22 cellular contexts compared by ENCODE assay signal in genomic region chr7:152858761-152859160, GRCh38.
DNase-seq lines count a peak whose midpoint lies in the region; ATAC-seq, FAIRE-seq and TF ChIP-seq lines count a peak whose summit lies in the region.
"Had no signal": no experiment of that assay in that cellular context is flagged by ENCODE, and none has a peak within 500 bp of the region (broad histone marks: within the 10 kb centered on the region; RNA-seq: fewer than 3 reads in every experiment).

No MANE protein-coding gene starts in this region.

- no peak overlapping the region for H2AFZ ChIP-seq in H1 (ENCODE audit: low read length)

- no peak for TF ChIP-seq RAD21 in H1 (IDR thresholded peaks at IDR 0.05 in 1 of 2, conservative IDR thresholded peaks at IDR 0.05 in 1 of 2; ENCODE audit: low read depth in 2 of 2, low read length in 2 of 2)

- H3K9me3 Mint-ChIP-seq in activated CD8-positive, alpha-beta memory T cell treated with anti-CD3 and anti-CD28 coated beads, Interleukin-2, amount 10 ng/mL, durations not matched to agents 7 days and 5 days (ENCODE audit: low read depth): no peaks in the 10 kb centered on the region
- H3K9me3 Mint-ChIP-seq in stimulated activated naive CD8-positive, alpha-beta T cell treated with anti-CD3 and anti-CD28 coated beads, Interleukin-15, Interleukin-2, amounts not matched to agents 100 ng/mL and 50 ng/mL, for 24 hours: no peaks in the 10 kb centered on the region
- H3K9me3 Mint-ChIP-seq in activated T-helper 2 cell treated with anti-CD3 and anti-CD28 coated beads, Interferon-gamma antibody, Interleukin-2, Interleukin-4, amounts not matched to agents 10 μg/mL and 5 μg/mL and 100 μg/mL, durations not matched to agents 14 hours and 24 hours and 36 hours: no peaks in the 10 kb centered on the region

- H3K23me2 ChIP-seq in H1 (ENCODE audit: low read depth, low read length): no peaks in the 10 kb centered on the region

- H3K14ac ChIP-seq in H1 (ENCODE audit: insufficient read length): no peak overlapping the region

- CTCF ChIA-PET in activated CD8-positive, alpha-beta memory T cell treated with anti-CD3 and anti-CD28 coated beads, Interleukin-2, amount 10 ng/mL, durations not matched to agents 7 days and 5 days (lab: Charles Lee): no interaction called here
- CTCF ChIA-PET in H1 (lab: Charles Lee; ENCODE audit: partially characterized antibody): interaction anchor here (0.6 to 2.9 kb wide), 6 partner anchors 8 to 976 kb away, joined by 3 to 22 read pairs (median 14); no protein-coding TSS in a partner anchor

- 0 out of 2 replicates have a peak overlapping the region, but pooled peaks have one; percentile 28 for H2BK5ac ChIP-seq in H1 (ENCODE audit: low read depth, low read length)

- H3K36me3 ChIP-seq in H1 (ENCODE audit: control insufficient read depth in 2 of 4, insufficient read depth in 4 of 4, low read length in 3 of 4): peaks cover 0 to 13% (median 4%) of the 10 kb centered on the region in 4 experiments; a peak in 5 of 8 replicates

- H4K20me1 ChIP-seq in H1 (replicated peaks in 1 of 2; ENCODE audit: control insufficient read depth in 1 of 2, insufficient read depth in 2 of 2, low read length in 2 of 2): no peaks in the 10 kb centered on the region

- H2BK120ac ChIP-seq in H1 (replicated peaks; ENCODE audit: low read depth, low read length): no peak overlapping the region

- H3K27ac Mint-ChIP-seq in activated CD8-positive, alpha-beta memory T cell treated with anti-CD3 and anti-CD28 coated beads, Interleukin-2, amount 10 ng/mL, durations not matched to agents 7 days and 5 days: no peak overlapping the region
- H3K27ac Mint-ChIP-seq in stimulated activated naive CD8-positive, alpha-beta T cell treated with anti-CD3 and anti-CD28 coated beads, Interleukin-15, Interleukin-2, amounts not matched to agents 100 ng/mL and 50 ng/mL, for 24 hours: peak overlapping the region; percentile 0
- H3K27ac Mint-ChIP-seq in activated T-helper 2 cell treated with anti-CD3 and anti-CD28 coated beads, Interferon-gamma antibody, Interleukin-2, Interleukin-4, amounts not matched to agents 10 μg/mL and 5 μg/mL and 100 μg/mL, durations not matched to agents 14 hours and 24 hours and 36 hours: no peak overlapping the region

- H3K4ac ChIP-seq in H1 (replicated peaks; ENCODE audit: insufficient read length, low read depth, low read length): no peak overlapping the region

- H3K79me1 ChIP-seq in H1 (ENCODE audit: low read depth, low read length): no peaks in the 10 kb centered on the region

- FAIRE-seq in H1 (lab: Jason Lieb, UNC): no peak
- FAIRE-seq: A204.1, GM12891, GM18507 had no signal

- H2BK12ac ChIP-seq in H1 (ENCODE audit: low read depth, low read length): no peak overlapping the region

- no peak overlapping the region for H3K23ac ChIP-seq in H1 (ENCODE audit: insufficient read length)

- H4K8ac ChIP-seq in H1 (ENCODE audit: extremely low read depth, insufficient read depth, low read length): no peak overlapping the region

- peaks cover 0 to 2% (median 0%) of the 10 kb centered on the region in 4 experiments; a peak in 1 of 7 replicates for H3K4me1 ChIP-seq in H1 (replicated peaks in 1 of 4; ENCODE audit: control insufficient read depth in 3 of 4, insufficient read depth in 4 of 4, low read length in 3 of 4)
- H3K4me1 ChIP-seq in right cardiac atrium (ENCODE audit: control insufficient read depth, insufficient read depth, low read length): no peaks in the 10 kb centered on the region

- no peak overlapping the region for H4K5ac ChIP-seq in H1 (ENCODE audit: insufficient read length, low read depth, low read length)

- peak; percentile 19 for DNase-seq in activated CD8-positive, alpha-beta memory T cell treated with anti-CD3 and anti-CD28 coated beads for 24 hours
- DNase-seq in activated CD8-positive, alpha-beta memory T cell treated with anti-CD3 and anti-CD28 coated beads, Interleukin-2, amount 10 ng/mL, durations not matched to agents 7 days and 5 days: no peak
- DNase-seq in stimulated activated naive CD8-positive, alpha-beta T cell treated with anti-CD3 and anti-CD28 coated beads, Interleukin-15, Interleukin-2, amounts not matched to agents 100 U/mL and 50 U/mL, for 24 hours: no peak
- DNase-seq in H1 (ENCODE audit: low read depth in 1 of 2, low spot score in 2 of 2) (peak in 1 of 2 experiments; percentile 22), Right ventricle myocardium inferior (ENCODE audit: missing footprints) (no peak), right cardiac atrium (no peak)
- no peak for DNase-seq in activated T-helper 2 cell treated with anti-CD3 and anti-CD28 coated beads, Interferon-gamma antibody, Interleukin-2, Interleukin-4, amounts not matched to agents 10 μg/mL and 5 μg/mL and 100 μg/mL, durations not matched to agents 14 hours and 24 hours and 36 hours (ENCODE audit: low spot score)
- DNase-seq: C1 segment of cervical spinal cord; Calu3; CD4-positive, alpha-beta memory T cell; COR-L47; DMS53; DMS79 treated with DMSO at 0.1 percent for 48 hours; GF-D8; GOT3; H7; HCEC 1CT had no signal

- H3K79me2 ChIP-seq in H1 (ENCODE audit: control insufficient read depth in 1 of 2, insufficient read depth in 2 of 2, low read length in 2 of 2): no peaks in the 10 kb centered on the region

- H3K56ac ChIP-seq in H1 (replicated peaks; ENCODE audit: insufficient read length, low read depth, low read length): no peak overlapping the region

- no peak overlapping the region for H2BK20ac ChIP-seq in H1 (ENCODE audit: low read length)

- intact Hi-C loops in activated T-helper 2 cell treated with anti-CD3 and anti-CD28 coated beads, Interferon-gamma antibody, Interleukin-2, Interleukin-4, amounts not matched to agents 10 μg/mL and 5 μg/mL and 100 μg/mL, durations not matched to agents 14 hours and 24 hours and 36 hours (cut with micrococcal nuclease): no loop called here
- intact Hi-C loops in Right ventricle myocardium inferior (cut with DNase I): no loop called here
- intact Hi-C loops in right cardiac atrium (cut with DNase I): no loop called here

- no peaks in the 10 kb centered on the region for H3K4me1 Mint-ChIP-seq in activated CD8-positive, alpha-beta memory T cell treated with anti-CD3 and anti-CD28 coated beads, Interleukin-2, amount 10 ng/mL, durations not matched to agents 7 days and 5 days
- H3K4me1 Mint-ChIP-seq in stimulated activated naive CD8-positive, alpha-beta T cell treated with anti-CD3 and anti-CD28 coated beads, Interleukin-15, Interleukin-2, amounts not matched to agents 100 ng/mL and 50 ng/mL, for 24 hours (ENCODE audit: low read depth): no peaks in the 10 kb centered on the region
- H3K4me1 Mint-ChIP-seq in activated T-helper 2 cell treated with anti-CD3 and anti-CD28 coated beads, Interferon-gamma antibody, Interleukin-2, Interleukin-4, amounts not matched to agents 10 μg/mL and 5 μg/mL and 100 μg/mL, durations not matched to agents 14 hours and 24 hours and 36 hours (ENCODE audit: low read depth): peaks cover 2% of the 10 kb centered on the region
- H3K4me1 Mint-ChIP-seq: CD4-positive, alpha-beta memory T cell had no signal

- 93% methylated on average over 9 of the region's 10 CpGs; no CpG with 5 or more reads in 1 of the 2 experiments for WGBS in H1 (ENCODE audit: extremely low coverage in 1 of 2, insufficient coverage in 1 of 2, insufficient read length in 1 of 2, insufficient replicate concordance in 2 of 2, low coverage in 1 of 2, low lambda C conversion rate in 2 of 2, missing lambda C conversion rate in 1 of 2), 2 experiments
- 95% methylated on average over 10 of the region's 10 CpGs for WGBS in right cardiac atrium

- H3K9me3 ChIP-seq in H1 (ENCODE audit: insufficient read depth in 2 of 2, low read depth in 1 of 2, low read length in 1 of 2) (no peaks in the 10 kb centered on the region; a peak in 1 of 4 replicates), right cardiac atrium (ENCODE audit: control insufficient read depth, low read length) (no peaks in the 10 kb centered on the region)

- H2BK15ac ChIP-seq in H1 (ENCODE audit: low read length): no peak overlapping the region

- H3K18ac ChIP-seq in H1 (ENCODE audit: extremely low read depth, low read length): no peak overlapping the region

- H3K27me3 Mint-ChIP-seq in activated CD8-positive, alpha-beta memory T cell treated with anti-CD3 and anti-CD28 coated beads, Interleukin-2, amount 10 ng/mL, durations not matched to agents 7 days and 5 days: no peaks in the 10 kb centered on the region
- no peaks in the 10 kb centered on the region for H3K27me3 Mint-ChIP-seq in stimulated activated naive CD8-positive, alpha-beta T cell treated with anti-CD3 and anti-CD28 coated beads, Interleukin-15, Interleukin-2, amounts not matched to agents 100 ng/mL and 50 ng/mL, for 24 hours
- H3K27me3 Mint-ChIP-seq in activated T-helper 2 cell treated with anti-CD3 and anti-CD28 coated beads, Interferon-gamma antibody, Interleukin-2, Interleukin-4, amounts not matched to agents 10 μg/mL and 5 μg/mL and 100 μg/mL, durations not matched to agents 14 hours and 24 hours and 36 hours (ENCODE audit: low read depth): no peaks in the 10 kb centered on the region
- H3K27me3 Mint-ChIP-seq: CD4-positive, alpha-beta memory T cell had no signal

- ATAC-seq in activated CD8-positive, alpha-beta memory T cell treated with anti-CD3 and anti-CD28 coated beads, Interleukin-2, amount 10 ng/mL, durations not matched to agents 7 days and 5 days: no peak
- ATAC-seq in stimulated activated naive CD8-positive, alpha-beta T cell treated with anti-CD3 and anti-CD28 coated beads, Interleukin-15, Interleukin-2, amounts not matched to agents 100 U/mL and 50 U/mL, for 24 hours: no peak
- ATAC-seq in Right ventricle myocardium inferior (no peak), right cardiac atrium (no peak)

- TF ChIP-seq CTCF in H1 (IDR thresholded peaks at IDR 0.05; ENCODE audit: control extremely low read depth in 1 of 3, insufficient read depth in 1 of 3, low read depth in 1 of 3, low read length in 3 of 3): no peak

- no peak overlapping the region for H3K4me3 ChIP-seq in H1 (ENCODE audit: extremely low read depth in 1 of 4, insufficient read depth in 2 of 4, low read depth in 3 of 4, low read length in 4 of 4)
- no peak overlapping the region for H3K4me3 ChIP-seq in right cardiac atrium (ENCODE audit: low read length)

- H3K36me3 Mint-ChIP-seq in activated CD8-positive, alpha-beta memory T cell treated with anti-CD3 and anti-CD28 coated beads, Interleukin-2, amount 10 ng/mL, durations not matched to agents 7 days and 5 days: no peaks in the 10 kb centered on the region
- H3K36me3 Mint-ChIP-seq in stimulated activated naive CD8-positive, alpha-beta T cell treated with anti-CD3 and anti-CD28 coated beads, Interleukin-15, Interleukin-2, amounts not matched to agents 100 ng/mL and 50 ng/mL, for 24 hours (ENCODE audit: low read depth): peaks cover 41% of the 10 kb centered on the region
- H3K36me3 Mint-ChIP-seq in activated T-helper 2 cell treated with anti-CD3 and anti-CD28 coated beads, Interferon-gamma antibody, Interleukin-2, Interleukin-4, amounts not matched to agents 10 μg/mL and 5 μg/mL and 100 μg/mL, durations not matched to agents 14 hours and 24 hours and 36 hours (ENCODE audit: low read depth): no peaks in the 10 kb centered on the region

- no peak overlapping the region for H4K91ac ChIP-seq in H1 (replicated peaks; ENCODE audit: insufficient read length, low read length)

- TF ChIP-seq POLR2A in H1 (IDR thresholded peaks at IDR 0.05; ENCODE audit: control extremely low read depth in 1 of 2, low read depth in 2 of 2, low read length in 2 of 2): no peak

- H3K9ac ChIP-seq in H1 (replicated peaks in 1 of 4; ENCODE audit: extremely low read depth in 1 of 4, low read depth in 3 of 4, low read length in 3 of 4): no peak overlapping the region

- H3K4me2 ChIP-seq in H1 (ENCODE audit: insufficient read depth in 1 of 2, low read depth in 2 of 2, low read length in 2 of 2): no peak overlapping the region

- H3K27ac ChIP-seq in H1 (ENCODE audit: low read depth, low read length) (no peak overlapping the region), right cardiac atrium (ENCODE audit: low read length) (no peak overlapping the region)
- H3K27ac ChIP-seq: 22Rv1 had no signal

- H3K27me3 ChIP-seq in H1 (replicated peaks in 1 of 4; ENCODE audit: control insufficient read depth in 3 of 4, extremely low read depth in 1 of 4, insufficient read depth in 3 of 4, low read length in 3 of 4): no peaks in the 10 kb centered on the region
- H3K27me3 ChIP-seq in right cardiac atrium (ENCODE audit: control insufficient read depth, insufficient read depth): no peaks in the 10 kb centered on the region

- no peak for TF ChIP-seq EP300 in H1 (IDR thresholded peaks at IDR 0.05; ENCODE audit: borderline replicate concordance in 1 of 2, low read depth in 2 of 2, low read length in 2 of 2)

- POLR2A ChIA-PET in H1 (lab: Charles Lee; ENCODE audit: partially characterized antibody): no interaction called here

- no peak overlapping the region for H3K4me3 Mint-ChIP-seq in activated CD8-positive, alpha-beta memory T cell treated with anti-CD3 and anti-CD28 coated beads, Interleukin-2, amount 10 ng/mL, durations not matched to agents 7 days and 5 days
- no peak overlapping the region for H3K4me3 Mint-ChIP-seq in stimulated activated naive CD8-positive, alpha-beta T cell treated with anti-CD3 and anti-CD28 coated beads, Interleukin-15, Interleukin-2, amounts not matched to agents 100 ng/mL and 50 ng/mL, for 24 hours
- H3K4me3 Mint-ChIP-seq in activated T-helper 2 cell treated with anti-CD3 and anti-CD28 coated beads, Interferon-gamma antibody, Interleukin-2, Interleukin-4, amounts not matched to agents 10 μg/mL and 5 μg/mL and 100 μg/mL, durations not matched to agents 14 hours and 24 hours and 36 hours (ENCODE audit: low read depth): no peak overlapping the region
- H3K4me3 Mint-ChIP-seq: CD4-positive, alpha-beta memory T cell had no signal

- 0 out of 2 replicates have a peak overlapping the region, but pooled peaks have one; percentile 56 for H2AK5ac ChIP-seq in H1 (ENCODE audit: low read depth, low read length)
